8 cellular contexts compared by ENCODE assay signal in the genomic region with DNA sequence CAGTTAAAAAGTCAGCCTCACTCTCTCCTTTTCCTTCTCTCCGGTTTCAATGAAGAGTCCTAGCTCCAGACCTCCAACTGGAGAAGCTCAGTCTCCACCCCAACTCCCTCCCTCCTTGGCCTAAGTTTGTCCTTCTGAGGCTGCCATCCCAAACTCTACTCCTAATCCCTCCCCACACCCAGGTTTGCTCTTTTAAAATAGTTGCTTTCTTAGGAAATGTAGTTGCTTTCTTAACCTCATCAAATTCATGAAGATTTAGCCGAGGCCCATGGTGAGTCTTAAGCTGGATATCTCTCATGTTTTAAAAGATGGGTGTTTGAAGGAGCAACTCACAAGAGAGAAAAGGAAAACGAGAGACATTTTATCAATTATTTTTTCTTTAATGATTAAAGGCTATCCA. TPM values are rescaled to one million over a fixed set of nuclear protein-coding genes. Genes with fewer than 3 reads are reported as not detected.
DNase-seq lines count a peak whose midpoint lies in the region; ATAC-seq and TF ChIP-seq lines count a peak whose summit lies in the region.

No MANE protein-coding gene starts in this region.

- H2BK15ac ChIP-seq in mesendoderm (replicated peaks; ENCODE audit: low read depth), result no peak overlapping the region

- ATAC-seq in HG02763 (IDR thresholded peaks at IDR 0.05; ENCODE audit: unreplicated experiment), result no peak

- peak overlapping the region; percentile 60 for H3K56ac ChIP-seq in mesendoderm (ENCODE audit: low read length)

- no peak overlapping the region for H3K23ac ChIP-seq in mesendoderm (ENCODE audit: low read length)

- peak overlapping the region; percentile 20 for H3K4me2 ChIP-seq in mesendoderm (ENCODE audit: low read length)

- in situ Hi-C loops in GM13976 (cut with MboI; ENCODE audit: low sequenced_read_pairs, unreplicated experiment), result no loop called here

- no peaks in the 10 kb centered on the region for H3K9me3 Mint-ChIP-seq in chondrocyte (ENCODE audit: low read depth)

- TF ChIP-seq CTCF in GM13976 (IDR thresholded peaks at IDR 0.05; ENCODE audit: borderline replicate concordance, control extremely low read depth, extremely low read depth, insufficient read depth, missing control alignments) (no peak), chondrocyte (IDR thresholded peaks at IDR 0.05) (no peak), GM20000 (IDR thresholded peaks at IDR 0.05; ENCODE audit: extremely low read depth, missing control alignments) (no peak)

- H3K36me3 ChIP-seq in mesendoderm (ENCODE audit: control insufficient read depth, insufficient read depth, low read length), result no peaks in the 10 kb centered on the region

- H3K27ac ChIP-seq in mesendoderm (ENCODE audit: low read depth, low read length), result no peak overlapping the region

- H3K18ac ChIP-seq in mesendoderm (ENCODE audit: low read length), result no peak overlapping the region

- peak overlapping the region; percentile 93 for H3K4me3 Mint-ChIP-seq in chondrocyte (ENCODE audit: unreplicated experiment)

- H3K27me3 Mint-ChIP-seq in chondrocyte (ENCODE audit: low read depth), result no peaks in the 10 kb centered on the region

- H3K4me1 ChIP-seq in mesendoderm (ENCODE audit: control insufficient read depth, low read depth, low read length), result no peaks in the 10 kb centered on the region

- no peak overlapping the region for H4K5ac ChIP-seq in mesendoderm (ENCODE audit: low read length)

- no peak overlapping the region for H3K4ac ChIP-seq in mesendoderm (ENCODE audit: low read depth, low read length)

- no peak overlapping the region for H3K4me3 ChIP-seq in mesendoderm (ENCODE audit: low read length)

- peak overlapping the region; percentile 36 for H3K9ac ChIP-seq in mesendoderm (ENCODE audit: low read length)

- H4K8ac ChIP-seq in mesendoderm (ENCODE audit: low read depth, low read length), result no peak overlapping the region

- DNase-seq in GM13976 (ENCODE audit: low spot score) (peak; percentile 30), OCI-M1 (lab: John Stamatoyannopoulos, UW) (peak; percentile 71), chondrocyte (ENCODE audit: low spot score) (no peak), mesendoderm (peak; percentile 83), HuH-7.5 (ENCODE audit: low spot score) (no peak), GM20000 (ENCODE audit: low spot score) (no peak)
- DNase-seq in NK-92 treated with Interleukin-12 subunit alpha and Interleukin-12 subunit beta, amount 100 ng/mL, for 24 hours (lab: John Stamatoyannopoulos, UW), result no peak

- H2AK5ac ChIP-seq in mesendoderm (ENCODE audit: low read length), result no peak overlapping the region

- H2BK120ac ChIP-seq in mesendoderm (ENCODE audit: low read depth, low read length), result no peak overlapping the region

- no peaks in the 10 kb centered on the region for H3K79me2 ChIP-seq in mesendoderm (ENCODE audit: control insufficient read depth, insufficient read depth, low read length)

- peak overlapping the region; percentile 33 for H3K27ac Mint-ChIP-seq in chondrocyte (ENCODE audit: unreplicated experiment)

- H3K36me3 Mint-ChIP-seq in chondrocyte (ENCODE audit: low read depth), result no peaks in the 10 kb centered on the region

- peaks cover 30% of the 10 kb centered on the region for H3K4me1 Mint-ChIP-seq in chondrocyte (ENCODE audit: low read depth)

- H3K27me3 ChIP-seq in mesendoderm (ENCODE audit: insufficient read depth, low read length, poor library complexity), result no peaks in the 10 kb centered on the region

- H3K79me1 ChIP-seq in mesendoderm (ENCODE audit: low read length), result no peaks in the 10 kb centered on the region

- no CpG with 5 or more reads among the region's 3 CpGs for WGBS in mesendoderm (ENCODE audit: extremely low coverage, insufficient coverage, low lambda C conversion rate)

- no peak overlapping the region for H2BK5ac ChIP-seq in mesendoderm (ENCODE audit: low read length)

RNA-seq across cellular contexts. Expression of gene LANCL1, which starts 0.9 kb away (rescaled TPM):
- 52.1 to 74.3 TPM (median 52.4 TPM) in 3 replicates for total RNA-seq in chondrocyte
- 20.9 TPM for polyA plus RNA-seq in mesendoderm (2013, experiment 1 of 2)
- polyA plus RNA-seq in mesendoderm (2013, experiment 2 of 2), result 21.0 TPM

Comparison
In these comparisons a context has a peak if more than half of its experiments do, and no peak if none do; other contexts are left out.
1. DNase-seq: peak in GM13976 (single experiment), OCI-M1 (single experiment) and mesendoderm (single experiment); none in chondrocyte (single experiment), NK-92 treated with Interleukin-12 subunit alpha and Interleukin-12 subunit beta, amount 100 ng/mL, for 24 hours (single experiment), HuH-7.5 (single experiment) and GM20000 (single experiment).